23 cellular contexts compared by ENCODE assay signal in genomic region chr2:2825516-2826208, GRCh38.
DNase-seq lines count a peak whose midpoint lies in the region; ATAC-seq and TF ChIP-seq lines count a peak whose summit lies in the region.
"Had no signal": no experiment of that assay in that cellular context is flagged by ENCODE, and none has a peak within 500 bp of the region (broad histone marks: within the 10 kb centered on the region; RNA-seq: fewer than 3 reads in every experiment).

No MANE protein-coding gene starts in this region.

- H3K18ac ChIP-seq in H9 (ENCODE audit: insufficient read length, low read depth, low read length): no peak overlapping the region

- H2BK15ac ChIP-seq in H9 (ENCODE audit: low read depth, low read length): no peak overlapping the region

- no peaks in the 10 kb centered on the region for H3K36me3 Mint-ChIP-seq in activated CD4-positive, alpha-beta memory T cell treated with anti-CD3 and anti-CD28 coated beads, Interleukin-2, amount 10 ng/mL, durations not matched to agents 7 days and 5 days (ENCODE audit: low read depth)
- no peaks in the 10 kb centered on the region for H3K36me3 Mint-ChIP-seq in activated CD4-positive, alpha-beta memory T cell treated with anti-CD3 and anti-CD28 coated beads for 36 hours
- peaks cover 0 to 4% (median 3%) of the 10 kb centered on the region in 3 experiments; a peak in 2 of 7 replicates for H3K36me3 Mint-ChIP-seq in H9 (ENCODE audit: insufficient read depth in 1 of 3, low read depth in 3 of 3)
- H3K36me3 Mint-ChIP-seq: CD4-positive, alpha-beta memory T cell had no signal

- intact Hi-C loops in activated CD4-positive, alpha-beta memory T cell treated with anti-CD3 and anti-CD28 coated beads for 36 hours (cut with micrococcal nuclease): no loop called here
- intact Hi-C loops in stomach (cut with DNase I; ENCODE audit: low total_unique reads): no loop called here

- no peak overlapping the region for H2BK5ac ChIP-seq in H9 (ENCODE audit: insufficient read length, low read length)

- peaks cover 3% of the 10 kb centered on the region for H3K27me3 Mint-ChIP-seq in activated CD4-positive, alpha-beta memory T cell treated with anti-CD3 and anti-CD28 coated beads, Interleukin-2, amount 10 ng/mL, durations not matched to agents 7 days and 5 days
- no peaks in the 10 kb centered on the region for H3K27me3 Mint-ChIP-seq in activated CD4-positive, alpha-beta memory T cell treated with anti-CD3 and anti-CD28 coated beads for 36 hours
- peaks cover 3% of the 10 kb centered on the region for H3K27me3 Mint-ChIP-seq in H9 (ENCODE audit: low read depth)

- no peaks in the 10 kb centered on the region for H3K23me2 ChIP-seq in H9 (ENCODE audit: insufficient read length, low read depth, low read length, poor library complexity, severe bottlenecking)

- H3K9me3 Mint-ChIP-seq in activated CD4-positive, alpha-beta memory T cell treated with anti-CD3 and anti-CD28 coated beads, Interleukin-2, amount 10 ng/mL, durations not matched to agents 7 days and 5 days: peaks cover 6% of the 10 kb centered on the region
- peaks cover 4% of the 10 kb centered on the region for H3K9me3 Mint-ChIP-seq in activated CD4-positive, alpha-beta memory T cell treated with anti-CD3 and anti-CD28 coated beads for 36 hours
- peaks cover 5 to 21% of the 10 kb centered on the region in 2 experiments for H3K9me3 Mint-ChIP-seq in H9

- H4K20me1 ChIP-seq in H9 (ENCODE audit: control insufficient read depth, insufficient read depth, insufficient read length): no peaks in the 10 kb centered on the region

- ATAC-seq in HG03439 (IDR thresholded peaks at IDR 0.05; ENCODE audit: unreplicated experiment): no peak
- ATAC-seq: HCT116, PC-3 had no signal

- H3K9me3 ChIP-seq in H9 (ENCODE audit: control insufficient read depth, low read depth, low read length) (no peaks in the 10 kb centered on the region), stomach (peaks cover 0 to 12% (median 9%) of the 10 kb centered on the region in 4 donors)
- H3K9me3 ChIP-seq: BE2C had no signal

- no peak overlapping the region for H2AK5ac ChIP-seq in H9 (ENCODE audit: insufficient read length, low read length)

- no peak overlapping the region for H3K27ac Mint-ChIP-seq in activated CD4-positive, alpha-beta memory T cell treated with anti-CD3 and anti-CD28 coated beads, Interleukin-2, amount 10 ng/mL, durations not matched to agents 7 days and 5 days
- H3K27ac Mint-ChIP-seq in activated CD4-positive, alpha-beta memory T cell treated with anti-CD3 and anti-CD28 coated beads for 36 hours: no peak overlapping the region
- no peak overlapping the region for H3K27ac Mint-ChIP-seq in H9
- H3K27ac Mint-ChIP-seq: CD4-positive, alpha-beta memory T cell had no signal

- no peak overlapping the region for H4K91ac ChIP-seq in H9 (ENCODE audit: insufficient read length, low read depth, low read length)

- TF ChIP-seq POLR2A in stomach (IDR thresholded peaks at IDR 0.05): no peak

- H2AFZ ChIP-seq in H9 (ENCODE audit: low read length): no peak overlapping the region
- H2AFZ ChIP-seq: GM23248 had no signal

- no peaks in the 10 kb centered on the region for H3K79me2 ChIP-seq in H9 (ENCODE audit: insufficient read depth, low read length)

- no peaks in the 10 kb centered on the region for H3K79me1 ChIP-seq in H9 (ENCODE audit: insufficient read depth, low read depth, low read length, poor library complexity, severe bottlenecking)

- CTCF ChIA-PET in activated CD4-positive, alpha-beta memory T cell treated with anti-CD3 and anti-CD28 coated beads, Interleukin-2, amount 10 ng/mL, durations not matched to agents 7 days and 5 days (lab: Charles Lee): no interaction called here
- CTCF ChIA-PET in activated CD4-positive, alpha-beta memory T cell treated with anti-CD3 and anti-CD28 coated beads for 36 hours (lab: Charles Lee): no interaction called here

- peak; percentile 4 for DNase-seq in activated CD4-positive, alpha-beta memory T cell treated with anti-CD3 and anti-CD28 coated beads, Interleukin-2, amount 10 ng/mL, durations not matched to agents 7 days and 5 days
- no peak for DNase-seq in activated CD4-positive, alpha-beta memory T cell treated with anti-CD3 and anti-CD28 coated beads for 36 hours
- DNase-seq in H9 (peak; percentile 14), islet precursor cell (peak; percentile 44), stomach (peak; percentile 22), NCI-H526 treated with DMSO at 0.1 percent for 48 hours (lab: John Stamatoyannopoulos, UW) (no peak), brain microvascular endothelial cell (no peak)
- DNase-seq: BE2C; CD4-positive, alpha-beta memory T cell; DMS153; GDM1; GM23248; Kasumi-1; MG63; NCI-H1048; NCI-H1436 treated with DMSO at 0.1 percent for 48 hours; NCI-H2029; NCI-H510A; PC-3; SIG-M5 had no signal

- TF ChIP-seq CTCF in H9 (conservative IDR thresholded peaks at IDR 0.05): no peak
- TF ChIP-seq CTCF in stomach (IDR thresholded peaks at IDR 0.05): no peak
- no peak for TF ChIP-seq CTCF in brain microvascular endothelial cell (IDR thresholded peaks at IDR 0.05; ENCODE audit: low read depth, low read length, missing control alignments)

- peak overlapping the region; percentile 12; the same call in 1 of the 2 replicates for H3K14ac ChIP-seq in H9 (ENCODE audit: insufficient read depth, low read length)

- no peak overlapping the region for H3K4me3 ChIP-seq in stomach
- no peak overlapping the region for H3K4me3 ChIP-seq in brain microvascular endothelial cell (ENCODE audit: low read depth, low read length)
- H3K4me3 ChIP-seq: GM23248, MG63 had no signal

- H3K4me1 ChIP-seq in H9 (ENCODE audit: insufficient read depth, low read length) (no peaks in the 10 kb centered on the region), stomach (no peaks in the 10 kb centered on the region)

- no peak overlapping the region for H2BK12ac ChIP-seq in H9 (ENCODE audit: insufficient read length, low read depth, low read length)

- no peak overlapping the region for H3K23ac ChIP-seq in H9 (ENCODE audit: insufficient read length, low read depth, low read length)

- H3K4me3 Mint-ChIP-seq in activated CD4-positive, alpha-beta memory T cell treated with anti-CD3 and anti-CD28 coated beads, Interleukin-2, amount 10 ng/mL, durations not matched to agents 7 days and 5 days: no peak overlapping the region
- no peak overlapping the region for H3K4me3 Mint-ChIP-seq in activated CD4-positive, alpha-beta memory T cell treated with anti-CD3 and anti-CD28 coated beads for 36 hours
- no peak overlapping the region for H3K4me3 Mint-ChIP-seq in H9
- H3K4me3 Mint-ChIP-seq: CD4-positive, alpha-beta memory T cell had no signal

- no peak overlapping the region for H4K5ac ChIP-seq in H9 (ENCODE audit: insufficient read length, low read depth, low read length)

- no peaks in the 10 kb centered on the region for H3K4me1 Mint-ChIP-seq in activated CD4-positive, alpha-beta memory T cell treated with anti-CD3 and anti-CD28 coated beads, Interleukin-2, amount 10 ng/mL, durations not matched to agents 7 days and 5 days
- no peaks in the 10 kb centered on the region for H3K4me1 Mint-ChIP-seq in activated CD4-positive, alpha-beta memory T cell treated with anti-CD3 and anti-CD28 coated beads for 36 hours (ENCODE audit: low read depth)
- H3K4me1 Mint-ChIP-seq in H9: no peaks in the 10 kb centered on the region
- H3K4me1 Mint-ChIP-seq: CD4-positive, alpha-beta memory T cell had no signal

- H2BK20ac ChIP-seq in H9 (ENCODE audit: low read depth, low read length, poor library complexity, severe bottlenecking): no peak overlapping the region

- POLR2A ChIA-PET in activated CD4-positive, alpha-beta memory T cell treated with anti-CD3 and anti-CD28 coated beads, Interleukin-2, amount 10 ng/mL, durations not matched to agents 7 days and 5 days (lab: Charles Lee): no interaction called here
- POLR2A ChIA-PET in activated CD4-positive, alpha-beta memory T cell treated with anti-CD3 and anti-CD28 coated beads for 36 hours (lab: Charles Lee): no interaction called here

- WGBS in H9 (ENCODE audit: extremely low coverage, insufficient read length, low lambda C conversion rate): no CpG with 5 or more reads among the region's 21 CpGs
- 91 to 92% (median 92%) methylated on average over 21 of the region's 21 CpGs for WGBS in stomach, 5 donors

- no peak overlapping the region for H3K4ac ChIP-seq in H9 (ENCODE audit: low read depth, low read length)

- H3K36me3 ChIP-seq in stomach: no peaks in the 10 kb centered on the region
- H3K36me3 ChIP-seq in brain microvascular endothelial cell (replicated peaks): no peaks in the 10 kb centered on the region
- H3K36me3 ChIP-seq: BE2C, MG63 had no signal

- H2BK120ac ChIP-seq in H9 (ENCODE audit: low read depth, low read length, poor library complexity, severe bottlenecking): no peak overlapping the region

- TF ChIP-seq EP300 in stomach (IDR thresholded peaks at IDR 0.05): no peak

- H3K56ac ChIP-seq in H9 (ENCODE audit: insufficient read length, low read depth, low read length): no peak overlapping the region

- H3K27me3 ChIP-seq in H9 (ENCODE audit: insufficient read depth, low read length) (no peaks in the 10 kb centered on the region), stomach (no peaks in the 10 kb centered on the region), brain microvascular endothelial cell (replicated peaks) (no peaks in the 10 kb centered on the region)
- H3K27me3 ChIP-seq: BE2C, MG63 had no signal

- in situ Hi-C loops in brain microvascular endothelial cell (cut with HindIII; ENCODE audit: low pct_ligation_motif_present, low sequenced_read_pairs): no loop called here

- H3T11ph ChIP-seq in H9 (ENCODE audit: low read length): no peak overlapping the region

- H3K27ac ChIP-seq in H9 (ENCODE audit: insufficient read length, low read depth, low read length): no peak overlapping the region
- H3K27ac ChIP-seq in stomach: no peak overlapping the region
- H3K27ac ChIP-seq in brain microvascular endothelial cell: no peak overlapping the region
- H3K27ac ChIP-seq: GM23248, RWPE1 had no signal

- no peak overlapping the region for H3K4me2 ChIP-seq in H9 (ENCODE audit: insufficient read depth, insufficient read length, low read length)

- no peak overlapping the region for H4K8ac ChIP-seq in H9 (replicated peaks; ENCODE audit: insufficient read length, low read depth, low read length)

- no peak overlapping the region for H3K9ac ChIP-seq in H9 (ENCODE audit: extremely low read depth, insufficient read length, low read length)
- H3K9ac ChIP-seq: GM23248 had no signal

Comparison
In these comparisons a context has a peak if more than half of its experiments do, and no peak if none do; other contexts are left out.
1. DNase-seq: peak in activated CD4-positive, alpha-beta memory T cell treated with anti-CD3 and anti-CD28 coated beads, Interleukin-2, amount 10 ng/mL, durations not matched to agents 7 days and 5 days (single experiment), H9 (single experiment), islet precursor cell (single experiment) and stomach (single experiment); none in activated CD4-positive, alpha-beta memory T cell treated with anti-CD3 and anti-CD28 coated beads for 36 hours (single experiment), NCI-H526 treated with DMSO at 0.1 percent for 48 hours (single experiment) and brain microvascular endothelial cell (single experiment).